ENCODE assay signal across 1 cellular context in the genomic region with DNA sequence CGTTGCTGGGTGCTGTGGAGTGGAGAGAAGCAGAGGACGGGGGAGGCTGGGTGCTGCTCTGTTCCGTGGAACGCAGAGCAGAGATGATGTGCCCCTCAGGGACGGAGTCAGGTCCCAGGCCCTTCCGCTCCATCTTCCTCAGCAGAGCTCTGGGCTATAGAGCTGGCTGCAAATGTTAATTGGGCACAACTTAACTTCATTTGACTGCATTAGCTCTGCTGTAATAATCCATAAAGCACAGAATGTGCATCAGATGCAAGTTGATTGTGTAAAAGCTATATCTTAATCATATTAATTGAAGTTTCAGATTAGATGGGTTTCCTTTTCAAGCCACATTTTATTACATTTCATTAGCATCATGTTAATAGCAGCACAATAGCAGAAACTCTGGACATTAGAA.
TF ChIP-seq lines count a peak whose summit lies in the region.

No MANE protein-coding gene starts in this region.

TF ChIP-seq in SK-N-SH, 30 proteins besides CTCF, POLR2A, EP300 and RAD21 (continued from another document):
- TF ChIP-seq, protein P1, sequence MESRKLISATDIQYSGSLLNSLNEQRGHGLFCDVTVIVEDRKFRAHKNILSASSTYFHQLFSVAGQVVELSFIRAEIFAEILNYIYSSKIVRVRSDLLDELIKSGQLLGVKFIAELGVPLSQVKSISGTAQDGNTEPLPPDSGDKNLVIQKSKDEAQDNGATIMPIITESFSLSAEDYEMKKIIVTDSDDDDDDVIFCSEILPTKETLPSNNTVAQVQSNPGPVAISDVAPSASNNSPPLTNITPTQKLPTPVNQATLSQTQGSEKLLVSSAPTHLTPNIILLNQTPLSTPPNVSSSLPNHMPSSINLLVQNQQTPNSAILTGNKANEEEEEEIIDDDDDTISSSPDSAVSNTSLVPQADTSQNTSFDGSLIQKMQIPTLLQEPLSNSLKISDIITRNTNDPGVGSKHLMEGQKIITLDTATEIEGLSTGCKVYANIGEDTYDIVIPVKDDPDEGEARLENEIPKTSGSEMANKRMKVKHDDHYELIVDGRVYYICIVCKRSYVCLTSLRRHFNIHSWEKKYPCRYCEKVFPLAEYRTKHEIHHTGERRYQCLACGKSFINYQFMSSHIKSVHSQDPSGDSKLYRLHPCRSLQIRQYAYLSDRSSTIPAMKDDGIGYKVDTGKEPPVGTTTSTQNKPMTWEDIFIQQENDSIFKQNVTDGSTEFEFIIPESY (IDR thresholded peaks at IDR 0.05; ENCODE audit: borderline replicate concordance, low read depth) = no peak
- TF ChIP-seq POLR2AphosphoS5 (IDR thresholded peaks at IDR 0.05; ENCODE audit: low read depth, low read length) (no peak), CHD2 (IDR thresholded peaks at IDR 0.05; ENCODE audit: low read length, partially characterized antibody) (peak; percentile 54), RCOR1 (IDR thresholded peaks at IDR 0.05; ENCODE audit: low read length) (peak; percentile 93), MAX (IDR thresholded peaks at IDR 0.05; ENCODE audit: low read depth) (no peak), MXI1 (IDR thresholded peaks at IDR 0.05; ENCODE audit: low read depth, low read length) (no peak), USF2 (IDR thresholded peaks at IDR 0.05; ENCODE audit: borderline replicate concordance, low read depth, low read length) (no peak), FOSL2 (IDR thresholded peaks at IDR 0.05; ENCODE audit: borderline replicate concordance, low read depth) (no peak), TEAD4 (IDR thresholded peaks at IDR 0.05; ENCODE audit: borderline replicate concordance, insufficient read depth) (peak; percentile 16; the same call in 1 of the 2 replicates)
